1 cellular context compared by ENCODE assay signal in the genomic region with DNA sequence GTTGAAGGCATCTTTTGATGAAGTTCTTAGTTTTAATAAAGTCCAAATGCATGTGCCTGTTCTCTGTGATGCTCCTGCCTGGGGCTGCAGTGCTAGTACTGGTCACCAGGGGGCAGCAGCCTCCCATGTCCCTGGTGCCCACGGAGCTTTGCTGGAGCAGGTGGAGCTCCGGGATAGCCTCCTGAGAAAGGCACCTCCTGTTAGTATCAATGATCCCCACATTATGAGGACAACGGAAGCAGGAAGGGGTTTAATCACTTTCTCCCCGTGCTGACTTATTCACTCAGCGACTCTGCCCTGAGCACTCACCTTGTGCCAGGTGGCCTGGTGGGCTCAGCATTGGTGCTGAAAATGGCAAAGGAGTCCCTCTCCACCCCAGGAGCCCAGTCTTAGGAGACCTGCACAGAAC.
TF ChIP-seq lines count a peak whose summit lies in the region.

No MANE protein-coding gene starts in this region.

TF ChIP-seq in HepG2, 621 proteins besides CTCF, POLR2A, EP300 and RAD21 (continued from another document):
- TF ChIP-seq, protein P1, sequence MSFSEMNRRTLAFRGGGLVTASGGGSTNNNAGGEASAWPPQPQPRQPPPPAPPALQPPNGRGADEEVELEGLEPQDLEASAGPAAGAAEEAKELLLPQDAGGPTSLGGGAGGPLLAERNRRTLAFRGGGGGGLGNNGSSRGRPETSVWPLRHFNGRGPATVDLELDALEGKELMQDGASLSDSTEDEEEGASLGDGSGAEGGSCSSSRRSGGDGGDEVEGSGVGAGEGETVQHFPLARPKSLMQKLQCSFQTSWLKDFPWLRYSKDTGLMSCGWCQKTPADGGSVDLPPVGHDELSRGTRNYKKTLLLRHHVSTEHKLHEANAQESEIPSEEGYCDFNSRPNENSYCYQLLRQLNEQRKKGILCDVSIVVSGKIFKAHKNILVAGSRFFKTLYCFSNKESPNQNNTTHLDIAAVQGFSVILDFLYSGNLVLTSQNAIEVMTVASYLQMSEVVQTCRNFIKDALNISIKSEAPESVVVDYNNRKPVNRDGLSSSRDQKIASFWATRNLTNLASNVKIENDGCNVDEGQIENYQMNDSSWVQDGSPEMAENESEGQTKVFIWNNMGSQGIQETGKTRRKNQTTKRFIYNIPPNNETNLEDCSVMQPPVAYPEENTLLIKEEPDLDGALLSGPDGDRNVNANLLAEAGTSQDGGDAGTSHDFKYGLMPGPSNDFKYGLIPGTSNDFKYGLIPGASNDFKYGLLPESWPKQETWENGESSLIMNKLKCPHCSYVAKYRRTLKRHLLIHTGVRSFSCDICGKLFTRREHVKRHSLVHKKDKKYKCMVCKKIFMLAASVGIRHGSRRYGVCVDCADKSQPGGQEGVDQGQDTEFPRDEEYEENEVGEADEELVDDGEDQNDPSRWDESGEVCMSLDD (CRISPR knock-in tag; IDR thresholded peaks at IDR 0.05; ENCODE audit: borderline replicate concordance), result no peak
- TF ChIP-seq ZNF331 (CRISPR knock-in tag; IDR thresholded peaks at IDR 0.05), result no peak
- no peak for TF ChIP-seq ZBTB21 (CRISPR knock-in tag; IDR thresholded peaks at IDR 0.05)
